In genomic region chrX:54529559-54530357, GRCh38 we compare ENCODE assay signal across 8 cellular contexts. TPM values are rescaled to one million over a fixed set of nuclear protein-coding genes. Genes with fewer than 3 reads are reported as not detected.
DNase-seq lines count a peak whose midpoint lies in the region; ATAC-seq lines count a peak whose summit lies in the region.

A gene with protein sequence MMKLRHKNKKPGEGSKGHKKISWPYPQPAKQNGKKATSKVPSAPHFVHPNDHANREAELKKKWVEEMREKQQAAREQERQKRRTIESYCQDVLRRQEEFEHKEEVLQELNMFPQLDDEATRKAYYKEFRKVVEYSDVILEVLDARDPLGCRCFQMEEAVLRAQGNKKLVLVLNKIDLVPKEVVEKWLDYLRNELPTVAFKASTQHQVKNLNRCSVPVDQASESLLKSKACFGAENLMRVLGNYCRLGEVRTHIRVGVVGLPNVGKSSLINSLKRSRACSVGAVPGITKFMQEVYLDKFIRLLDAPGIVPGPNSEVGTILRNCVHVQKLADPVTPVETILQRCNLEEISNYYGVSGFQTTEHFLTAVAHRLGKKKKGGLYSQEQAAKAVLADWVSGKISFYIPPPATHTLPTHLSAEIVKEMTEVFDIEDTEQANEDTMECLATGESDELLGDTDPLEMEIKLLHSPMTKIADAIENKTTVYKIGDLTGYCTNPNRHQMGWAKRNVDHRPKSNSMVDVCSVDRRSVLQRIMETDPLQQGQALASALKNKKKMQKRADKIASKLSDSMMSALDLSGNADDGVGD (plus strand): TSS chrX:54530219. CDS start chrX:54532567, 2,348 bp downstream.

- H3K4me1 Mint-ChIP-seq in IgD-negative memory B cell, result peaks cover 10 to 22% (median 19%) of the 10 kb centered on the region in 3 donors

- H3K27ac Mint-ChIP-seq in IgD-negative memory B cell, result peak within 1 kb of the TSS; percentile 95 to 99 (median 97)

- peak within 1 kb of the TSS; percentile 87 to 99 (median 98) for H3K4me3 Mint-ChIP-seq in IgD-negative memory B cell

- peak; percentile 95 for DNase-seq in DMS 273 (lab: John Stamatoyannopoulos, UW; ENCODE audit: unreplicated experiment)
- DNase-seq in OCI-M1 (lab: John Stamatoyannopoulos, UW), result peak; percentile 94
- peak; percentile 72 for DNase-seq in activated T-cell treated with anti-CD3 and anti-CD28 coated beads for 24 hours (ENCODE audit: low read depth)
- peak; percentile 40 for DNase-seq in epithelial cell of prostate (ENCODE audit: low read depth, low spot score)
- DNase-seq in mucosa of gallbladder (ENCODE audit: low spot score), result peak; percentile 84
- DNase-seq in stimulated activated CD8-positive, alpha-beta memory T cell treated with anti-CD3 and anti-CD28 coated beads, Interleukin-4, amount 100 ng/mL, for 24 hours (ENCODE audit: low read depth), result peak; percentile 61

- H3K27me3 Mint-ChIP-seq in IgD-negative memory B cell, result no peaks in the 10 kb centered on the region

- ATAC-seq in GM21529 (IDR thresholded peaks at IDR 0.05; ENCODE audit: unreplicated experiment), result peak; percentile 87

- H3K9me3 Mint-ChIP-seq in IgD-negative memory B cell, result peaks cover 0 to 5% (median 4%) of the 10 kb centered on the region in 3 donors

- peak within 1 kb of the TSS; percentile 72 for H3K27ac ChIP-seq in epithelial cell of prostate

- no peaks in the 10 kb centered on the region for H3K36me3 Mint-ChIP-seq in IgD-negative memory B cell

RNA-seq across cellular contexts. Expression of the gene that starts here (rescaled TPM):
- 46.9 TPM for polyA plus RNA-seq in IgD-negative memory B cell
- 32.9 TPM for total RNA-seq in mucosa of gallbladder

Comparison
In these comparisons a context has a peak if more than half of its experiments do, and no peak if none do; other contexts are left out.
1. Peak in every context shown above with its lines: DNase-seq, ATAC-seq and H3K27ac ChIP-seq.
2. DNase-seq: peak in every context shown above with its lines; median percentile 95 in DMS 273; 94 in OCI-M1; 84 in mucosa of gallbladder; 72 in activated T-cell treated with anti-CD3 and anti-CD28 coated beads for 24 hours; 61 in stimulated activated CD8-positive, alpha-beta memory T cell treated with anti-CD3 and anti-CD28 coated beads, Interleukin-4, amount 100 ng/mL, for 24 hours; 40 in epithelial cell of prostate.